8 cellular contexts compared by ENCODE assay signal in the genomic region with DNA sequence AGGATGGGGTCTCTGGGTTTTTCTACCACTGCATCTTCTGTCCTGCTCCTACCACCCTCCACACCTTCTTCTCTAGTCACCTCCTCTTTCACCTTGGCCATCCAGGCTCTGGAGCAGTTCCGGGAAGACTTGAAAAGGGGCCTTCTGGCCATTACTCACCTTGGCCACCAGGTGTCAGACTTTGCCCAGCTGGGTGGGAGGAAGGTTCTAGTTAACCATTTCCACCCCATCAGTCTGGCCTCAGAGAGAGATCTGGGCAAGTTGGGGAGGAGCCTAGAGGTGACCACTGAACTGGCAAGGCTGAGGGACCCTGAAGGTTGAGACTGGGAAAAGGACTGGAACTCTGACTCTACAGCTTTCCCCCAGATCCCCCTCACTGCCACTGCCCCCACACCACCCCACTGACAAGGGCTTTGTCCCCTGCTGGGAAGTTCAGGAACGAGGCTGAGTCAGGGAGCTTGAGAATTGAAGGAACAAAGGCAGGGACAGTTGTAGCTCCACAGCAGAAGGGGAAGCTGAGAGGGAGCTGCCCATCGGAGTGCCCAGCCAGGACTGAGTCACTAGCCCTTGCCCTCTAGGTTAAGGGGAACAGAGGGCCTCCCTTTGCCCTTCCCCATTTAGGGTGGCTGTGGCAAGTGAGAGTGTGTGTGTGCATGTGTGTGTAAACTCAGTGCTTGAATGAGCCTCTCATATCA. TPM values are rescaled to one million over a fixed set of nuclear protein-coding genes. Genes with fewer than 3 reads are reported as not detected.
DNase-seq lines count a peak whose midpoint lies in the region; TF ChIP-seq lines count a peak whose summit lies in the region.

No MANE protein-coding gene starts in this region.

- peaks cover 26% of the 10 kb centered on the region for H3K4me1 Mint-ChIP-seq in activated CD4-positive, alpha-beta T cell treated with anti-CD3 and anti-CD28 coated beads, Interleukin-2, amount 10 ng/mL, durations not matched to agents 7 days and 5 days

- no peak overlapping the region for H3K4me3 ChIP-seq in dorsolateral prefrontal cortex

- DNase-seq in AG20443 (ENCODE audit: low spot score) (peak; percentile 74), GM20000 (ENCODE audit: low spot score) (peak; percentile 81), NCI-H510A (lab: John Stamatoyannopoulos, UW) (peak; percentile 68), dorsolateral prefrontal cortex (peak in 7 of 10 donors; percentile 46 to 70 (median 50)), lung microvascular endothelial cell (ENCODE audit: low read depth in 2 of 2) (peak; percentile 79 to 81), mesenteric fat pad (ENCODE audit: low spot score) (no peak)
- DNase-seq in activated CD4-positive, alpha-beta T cell treated with anti-CD3 and anti-CD28 coated beads, Interleukin-2, amount 10 ng/mL, durations not matched to agents 7 days and 5 days, result peak; percentile 79
- peak; percentile 47 to 50 for DNase-seq in stimulated activated CD8-positive, alpha-beta memory T cell treated with anti-CD3 and anti-CD28 coated beads, Interleukin-15, amount 100 ng/mL, for 48 hours (ENCODE audit: low read depth in 2 of 2)

- no peaks in the 10 kb centered on the region for H3K9me3 Mint-ChIP-seq in activated CD4-positive, alpha-beta T cell treated with anti-CD3 and anti-CD28 coated beads, Interleukin-2, amount 10 ng/mL, durations not matched to agents 7 days and 5 days

- H3K36me3 Mint-ChIP-seq in activated CD4-positive, alpha-beta T cell treated with anti-CD3 and anti-CD28 coated beads, Interleukin-2, amount 10 ng/mL, durations not matched to agents 7 days and 5 days (ENCODE audit: low read depth), result peaks cover 3% of the 10 kb centered on the region

- H3K27ac Mint-ChIP-seq in activated CD4-positive, alpha-beta T cell treated with anti-CD3 and anti-CD28 coated beads, Interleukin-2, amount 10 ng/mL, durations not matched to agents 7 days and 5 days, result peak overlapping the region; percentile 79

- H3K4me3 Mint-ChIP-seq in activated CD4-positive, alpha-beta T cell treated with anti-CD3 and anti-CD28 coated beads, Interleukin-2, amount 10 ng/mL, durations not matched to agents 7 days and 5 days, result peak overlapping the region; percentile 28

- intact Hi-C loops in dorsolateral prefrontal cortex (cut with DNase I), result loop anchor here in 1 of 2 donors (2.0 kb wide), 1 partner anchor 150 kb away; no protein-coding TSS in a partner anchor

- H3K27ac ChIP-seq in dorsolateral prefrontal cortex, result peak overlapping the region in 39 of 59 donors; percentile 3 to 100 (median 90)

- TF ChIP-seq CTCF in GM20000 (IDR thresholded peaks at IDR 0.05; ENCODE audit: extremely low read depth, missing control alignments) (peak; percentile 87), dorsolateral prefrontal cortex (IDR thresholded peaks at IDR 0.05 in 54 of 56, conservative IDR thresholded peaks at IDR 0.05 in 2 of 56; ENCODE audit: low read depth in 1 of 56, partially characterized antibody in 56 of 56) (peak; percentile 52 to 91 (median 84))

- peaks cover 19% of the 10 kb centered on the region for H3K27me3 Mint-ChIP-seq in activated CD4-positive, alpha-beta T cell treated with anti-CD3 and anti-CD28 coated beads, Interleukin-2, amount 10 ng/mL, durations not matched to agents 7 days and 5 days

- H3K27me3 ChIP-seq in dorsolateral prefrontal cortex, result no peaks in the 10 kb centered on the region

- POLR2A ChIA-PET in activated CD4-positive, alpha-beta T cell treated with anti-CD3 and anti-CD28 coated beads, Interleukin-2, amount 10 ng/mL, durations not matched to agents 7 days and 5 days (lab: Charles Lee), result no interaction called here

- CTCF ChIA-PET in activated CD4-positive, alpha-beta T cell treated with anti-CD3 and anti-CD28 coated beads, Interleukin-2, amount 10 ng/mL, durations not matched to agents 7 days and 5 days (lab: Charles Lee), result interaction anchor here (0.6 to 30.3 kb wide), 14 partner anchors 11 to 335 kb away, joined by 3 to 841 read pairs (median 3); a partner anchor contains a TSS

RNA-seq across cellular contexts. Expression of a gene that starts 3.7 kb away (rescaled TPM):
- 10 to 100 TPM; 52.7 to 53.7 TPM for total RNA-seq in activated CD4-positive, alpha-beta T cell treated with anti-CD3 and anti-CD28 coated beads, Interleukin-2, amount 10 ng/mL, durations not matched to agents 7 days and 5 days
- total RNA-seq in dorsolateral prefrontal cortex, result 10 to 100 TPM; 11.4 to 49.5 (median 26.7) TPM
- total RNA-seq in lung microvascular endothelial cell, result 27.7 and 33.5 TPM in 2 replicates
- total RNA-seq in mesenteric fat pad, result 72.9 TPM

RNA-seq across cellular contexts. Expression of a gene that starts 16.4 kb away (rescaled TPM):
- under 1 TPM; 0.10 to 0.17 TPM for total RNA-seq in activated CD4-positive, alpha-beta T cell treated with anti-CD3 and anti-CD28 coated beads, Interleukin-2, amount 10 ng/mL, durations not matched to agents 7 days and 5 days
- total RNA-seq in dorsolateral prefrontal cortex, result 1 to 10 TPM in 8 of 120 experiments, under 1 TPM in 50, not detected in 62; 0.23 to 2.5 (median 0.50) TPM
- total RNA-seq in lung microvascular endothelial cell, result 1.2 and 1.5 TPM in 2 replicates
- 7.7 TPM for total RNA-seq in mesenteric fat pad

RNA-seq across cellular contexts. Expression of a gene that starts 34.8 kb away (rescaled TPM):
- 10 to 100 TPM; 49.3 to 53.7 TPM for total RNA-seq in activated CD4-positive, alpha-beta T cell treated with anti-CD3 and anti-CD28 coated beads, Interleukin-2, amount 10 ng/mL, durations not matched to agents 7 days and 5 days
- total RNA-seq in dorsolateral prefrontal cortex (10 to 100 TPM; 15.9 to 52.4 (median 26.4) TPM), lung microvascular endothelial cell (3.0 and 3.5 TPM in 2 replicates), mesenteric fat pad (10.4 TPM)

RNA-seq across cellular contexts. Expression of a gene that starts 44.6 kb away (rescaled TPM):
- 100 to 1,000 TPM; 301 to 331 TPM for total RNA-seq in activated CD4-positive, alpha-beta T cell treated with anti-CD3 and anti-CD28 coated beads, Interleukin-2, amount 10 ng/mL, durations not matched to agents 7 days and 5 days
- total RNA-seq in dorsolateral prefrontal cortex (10 to 100 TPM; 47.4 to 86.5 (median 66.9) TPM), lung microvascular endothelial cell (217 TPM in 2 replicates), mesenteric fat pad (92.4 TPM)

RNA-seq across cellular contexts. Expression of a gene that starts 46.9 kb away (rescaled TPM):
- 100 to 1,000 TPM; 256 to 323 TPM for total RNA-seq in activated CD4-positive, alpha-beta T cell treated with anti-CD3 and anti-CD28 coated beads, Interleukin-2, amount 10 ng/mL, durations not matched to agents 7 days and 5 days
- total RNA-seq in dorsolateral prefrontal cortex (1 to 10 TPM in 45 of 120 experiments, under 1 TPM in 67, not detected in 8; 0.11 to 3.6 (median 0.89) TPM), lung microvascular endothelial cell (under 0.01 TPM in 1 of 2 replicates, not detected in the other), mesenteric fat pad (5.3 TPM)
